In genomic region chr7:157547611-157548010, GRCh38 we compare ENCODE assay signal across 18 cellular contexts.
A peak's percentile ranks its signal among the peaks of the same experiment; 100 is the strongest.
DNase-seq lines count a peak whose midpoint lies in the region; ATAC-seq, FAIRE-seq and TF ChIP-seq lines count a peak whose summit lies in the region.
"Had no signal": no experiment of that assay in that cellular context is flagged by ENCODE, and none has a peak within 500 bp of the region (broad histone marks: within the 10 kb centered on the region; RNA-seq: fewer than 3 reads in every experiment).

No MANE protein-coding gene starts in this region.

- H3K27ac ChIP-seq in kidney (ENCODE audit: low read depth in 2 of 2, low read length in 2 of 2) (no peak overlapping the region), sigmoid colon (no peak overlapping the region)

- H3K4me1 ChIP-seq in kidney (ENCODE audit: control insufficient read depth in 1 of 2, insufficient read depth in 1 of 2, low read depth in 1 of 2, low read length in 2 of 2) = no peaks in the 10 kb centered on the region
- H3K4me1 ChIP-seq in sigmoid colon = no peaks in the 10 kb centered on the region

- no peak for ATAC-seq in GM21717 (IDR thresholded peaks at IDR 0.05; ENCODE audit: unreplicated experiment)
- ATAC-seq in HG02588 (IDR thresholded peaks at IDR 0.05; ENCODE audit: unreplicated experiment) = no peak

- H3K27me3 ChIP-seq in sigmoid colon = no peaks in the 10 kb centered on the region

- no peak overlapping the region for H3K9ac ChIP-seq in kidney (ENCODE audit: low read length in 2 of 2)

- TF ChIP-seq EP300 in sigmoid colon (IDR thresholded peaks at IDR 0.05) = no peak

- TF ChIP-seq CTCF in CD14-positive monocyte (IDR thresholded peaks at IDR 0.05) = no peak
- TF ChIP-seq CTCF in kidney (IDR thresholded peaks at IDR 0.05; ENCODE audit: borderline replicate concordance, extremely low read depth, insufficient read depth) = no peak
- no peak for TF ChIP-seq CTCF in sigmoid colon (IDR thresholded peaks at IDR 0.05)

- H3K36me3 ChIP-seq in kidney (ENCODE audit: control insufficient read depth in 1 of 2, insufficient read depth in 2 of 2, low read length in 2 of 2) (no peaks in the 10 kb centered on the region), sigmoid colon (peaks cover 0 to 11% (median 0%) of the 10 kb centered on the region in 4 donors)

- peaks cover 1 to 7% (median 6%) of the 10 kb centered on the region in 3 donors for H3K27me3 Mint-ChIP-seq in CD14-positive monocyte (ENCODE audit: low read depth in 3 of 3)
- H3K27me3 Mint-ChIP-seq: IgD-negative memory B cell had no signal

- no peaks in the 10 kb centered on the region for H3K9me3 ChIP-seq in kidney (ENCODE audit: control insufficient read depth in 1 of 2, low read length in 2 of 2)
- no peaks in the 10 kb centered on the region for H3K9me3 ChIP-seq in sigmoid colon

- H3K4me1 Mint-ChIP-seq in CD14-positive monocyte = no peaks in the 10 kb centered on the region
- H3K4me1 Mint-ChIP-seq: IgD-negative memory B cell had no signal

- no peak for FAIRE-seq in kidney (lab: Jason Lieb, UNC)
- FAIRE-seq: RCC 7860 had no signal

- WGBS in sigmoid colon, 2 donors = 93 to 94% methylated on average over 23 of the region's 23 CpGs

- peaks cover 0 to 5% (median 0%) of the 10 kb centered on the region in 7 donors for H3K9me3 Mint-ChIP-seq in CD14-positive monocyte

- H3K4me3 ChIP-seq in kidney (ENCODE audit: low read length in 2 of 2) (no peak overlapping the region), sigmoid colon (no peak overlapping the region)

- H3K27ac Mint-ChIP-seq in CD14-positive monocyte = no peak overlapping the region

- H3K36me3 Mint-ChIP-seq in CD14-positive monocyte = no peaks in the 10 kb centered on the region

- DNase-seq in activated effector memory CD4-positive, alpha-beta T cell treated with anti-CD3 and anti-CD28 coated beads, Interleukin-2, amount 50 U/mL, for 16 hours = peak; percentile 58
- no peak for DNase-seq in activated effector memory CD4-positive, alpha-beta T cell treated with Interleukin-2 at 50 U/mL for 16 hours
- DNase-seq in CD14-positive monocyte (ENCODE audit: low spot score) (peak; percentile 41), kidney (peak; percentile 52), sigmoid colon (peak; percentile 48), midbrain (lab: John Stamatoyannopoulos, UW) (no peak)
- DNase-seq: 8988T, C1 segment of cervical spinal cord, COR-L47, DMS153, MV-4-11, NCI-H1417 treated with DMSO at 0.1 percent for 48 hours, NCI-H2029, NCI-H524 had no signal

- H3K4me3 Mint-ChIP-seq in CD14-positive monocyte = no peak overlapping the region
- H3K4me3 Mint-ChIP-seq: IgD-negative memory B cell had no signal

- intact Hi-C loops in CD14-positive monocyte (cut with micrococcal nuclease) = no loop called here
- intact Hi-C loops in kidney (cut with DNase I) = no loop called here
- intact Hi-C loops in sigmoid colon (cut with DNase I) = no loop called here

- TF ChIP-seq POLR2A in sigmoid colon (IDR thresholded peaks at IDR 0.05) = no peak

Comparison
In these comparisons a context has a peak if more than half of its experiments do, and no peak if none do; other contexts are left out.
1. DNase-seq: peak in activated effector memory CD4-positive, alpha-beta T cell treated with anti-CD3 and anti-CD28 coated beads, Interleukin-2, amount 50 U/mL, for 16 hours (single experiment), CD14-positive monocyte (single experiment), kidney (single experiment) and sigmoid colon (single experiment); none in activated effector memory CD4-positive, alpha-beta T cell treated with Interleukin-2 at 50 U/mL for 16 hours (single experiment) and midbrain (single experiment).